Comparison of ENCODE assay signal across 22 cellular contexts in genomic region chr11:112861356-112861755, GRCh38.
"Had no signal": no experiment of that assay in that cellular context is flagged by ENCODE, and none has a peak within 500 bp of the region (broad histone marks: within the 10 kb centered on the region; RNA-seq: fewer than 3 reads in every experiment).

No MANE protein-coding gene starts in this region.

- H3K27ac ChIP-seq: coronary artery, dorsolateral prefrontal cortex, esophagus muscularis mucosa, foreskin keratinocyte, gastrocnemius medialis, heart right ventricle, left lung, lower lobe of right lung had no signal

- H3K36me3 ChIP-seq: esophagus muscularis mucosa, gastrocnemius medialis, heart right ventricle, left lung, lower lobe of right lung had no signal

- H3K4me1 ChIP-seq: esophagus muscularis mucosa, foreskin keratinocyte, left lung, lower lobe of right lung had no signal

- ATAC-seq: foreskin keratinocyte, gastrocnemius medialis, heart right ventricle, left cardiac atrium, left lung, left ventricle myocardium superior, lower lobe of right lung, mucosa of descending colon had no signal

- H3K9me3 ChIP-seq: gastrocnemius medialis had no signal

- H3K27me3 ChIP-seq: dorsolateral prefrontal cortex, esophagus muscularis mucosa, gastrocnemius medialis, heart right ventricle, left lung had no signal

- FAIRE-seq: colon, endothelial cell of umbilical vein, islet of Langerhans, keratinocyte had no signal

- H3K4me3 ChIP-seq: coronary artery, dorsolateral prefrontal cortex, esophagus muscularis mucosa, gastrocnemius medialis, heart right ventricle, left lung, lower lobe of right lung, mucosa of descending colon had no signal

- DNase-seq: dermis blood vessel endothelial cell; dorsolateral prefrontal cortex; effector CD4-positive, alpha-beta T cell; effector memory CD4-positive, alpha-beta T cell; foreskin keratinocyte; gastrocnemius medialis; glutamatergic neuron; head of caudate nucleus; heart right ventricle; hippocampal formation; left cardiac atrium; left lung; left ventricle myocardium superior; lower lobe of right lung; mesenchymal stem cell; mucosa of descending colon had no signal
